In genomic region chr22:27380826-27381225, GRCh38 we compare ENCODE assay signal across 19 cellular contexts.
"Had no signal": no experiment of that assay in that cellular context is flagged by ENCODE, and none has a peak within 500 bp of the region (broad histone marks: within the 10 kb centered on the region; RNA-seq: fewer than 3 reads in every experiment).

No MANE protein-coding gene starts in this region.

- H3K4me3 Mint-ChIP-seq: activated B cell treated with CpG ODN at 0.5 μM for 24 hours; activated CD4-positive, alpha-beta memory T cell treated with anti-CD3 and anti-CD28 coated beads, Interleukin-2, amount 10 ng/mL, durations not matched to agents 7 days and 5 days; activated T-helper 17 cell treated with anti-CD3 and anti-CD28 coated beads, Interleukin-2, amount 50 U/mL, for 72 hours; central memory CD8-positive, alpha-beta T cell; natural killer cell; T-cell had no signal

- H3K4me1 ChIP-seq: colonic mucosa, heart left ventricle had no signal

- H3K9me3 Mint-ChIP-seq: activated B cell treated with CpG ODN at 0.5 μM for 24 hours; activated CD4-positive, alpha-beta memory T cell treated with anti-CD3 and anti-CD28 coated beads, Interleukin-2, amount 10 ng/mL, durations not matched to agents 7 days and 5 days; activated T-helper 17 cell treated with anti-CD3 and anti-CD28 coated beads, Interleukin-2, amount 50 U/mL, for 72 hours; central memory CD8-positive, alpha-beta T cell; natural killer cell; T-cell had no signal

- H3K27ac Mint-ChIP-seq: activated B cell treated with CpG ODN at 0.5 μM for 24 hours; activated CD4-positive, alpha-beta memory T cell treated with anti-CD3 and anti-CD28 coated beads, Interleukin-2, amount 10 ng/mL, durations not matched to agents 7 days and 5 days; activated T-helper 17 cell treated with anti-CD3 and anti-CD28 coated beads, Interleukin-2, amount 50 U/mL, for 72 hours; natural killer cell; T-cell had no signal

- H3K27ac ChIP-seq: brain microvascular endothelial cell, colonic mucosa, gastrocnemius medialis, heart left ventricle, thyroid gland had no signal

- DNase-seq: activated B cell treated with CpG ODN at 0.5 μM for 24 hours; activated CD4-positive, alpha-beta memory T cell treated with anti-CD3 and anti-CD28 coated beads, Interleukin-2, amount 10 ng/mL, durations not matched to agents 7 days and 5 days; activated CD4-positive, alpha-beta T cell treated with anti-CD3 and anti-CD28 coated beads for 4 hours; activated naive CD4-positive, alpha-beta T cell; activated T-cell treated with anti-CD3 and anti-CD28 coated beads, Interleukin-2, amount 50 U/mL, for 1 hour; brain microvascular endothelial cell; colonic mucosa; erythroblast; gastrocnemius medialis; heart left ventricle; natural killer cell; nucleus accumbens; stimulated activated CD4-positive, alpha-beta T cell treated with anti-CD3 and anti-CD28 coated beads, Interleukin-2, amount 100 ng/mL, for 24 hours; stimulated activated naive CD4-positive, alpha-beta T cell treated with Interleukin-2 at 50 U/mL for 16 hours; T-cell; T-helper 9 cell; thyroid gland had no signal

- H3K9me3 ChIP-seq: colonic mucosa, gastrocnemius medialis, heart left ventricle, thyroid gland had no signal

- H3K36me3 Mint-ChIP-seq: natural killer cell, T-cell had no signal

- H3K4me1 Mint-ChIP-seq: activated B cell treated with CpG ODN at 0.5 μM for 24 hours; activated CD4-positive, alpha-beta memory T cell treated with anti-CD3 and anti-CD28 coated beads, Interleukin-2, amount 10 ng/mL, durations not matched to agents 7 days and 5 days; activated T-helper 17 cell treated with anti-CD3 and anti-CD28 coated beads, Interleukin-2, amount 50 U/mL, for 72 hours; central memory CD8-positive, alpha-beta T cell; natural killer cell; T-cell had no signal

- H3K36me3 ChIP-seq: brain microvascular endothelial cell, colonic mucosa, gastrocnemius medialis, heart left ventricle, thyroid gland had no signal

- H3K4me3 ChIP-seq: colonic mucosa, gastrocnemius medialis, heart left ventricle, thyroid gland had no signal

- H3K27me3 Mint-ChIP-seq: activated CD4-positive, alpha-beta memory T cell treated with anti-CD3 and anti-CD28 coated beads, Interleukin-2, amount 10 ng/mL, durations not matched to agents 7 days and 5 days had no signal

- H3K27me3 ChIP-seq: brain microvascular endothelial cell, colonic mucosa, thyroid gland had no signal
